24 cellular contexts compared by ENCODE assay signal in the genomic region with DNA sequence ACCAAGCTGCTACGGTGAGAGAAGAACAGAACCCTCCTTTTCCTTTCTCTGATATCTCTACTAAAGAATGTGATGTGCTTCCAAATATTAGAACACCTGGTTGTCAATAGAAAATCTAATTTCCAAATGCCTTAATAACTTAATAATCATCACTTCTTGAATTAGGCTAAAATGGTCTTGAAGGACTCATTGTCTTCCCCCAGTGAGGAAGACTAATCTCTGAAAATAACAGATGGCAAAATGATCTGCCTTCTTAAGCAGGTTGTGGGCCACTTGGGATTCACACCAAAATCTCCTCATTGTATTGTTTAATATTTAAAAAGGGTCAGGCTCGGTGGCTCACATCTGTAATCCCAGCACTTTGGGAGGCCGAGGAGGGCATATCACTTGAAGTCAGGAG.
"Had no signal": no experiment of that assay in that cellular context is flagged by ENCODE, and none has a peak within 500 bp of the region (broad histone marks: within the 10 kb centered on the region; RNA-seq: fewer than 3 reads in every experiment).

No MANE protein-coding gene starts in this region.

- H3K4me3 ChIP-seq: neural progenitor cell, ovary, psoas muscle, right lobe of liver, sigmoid colon, stomach, thoracic aorta, thyroid gland, tibial nerve, upper lobe of left lung, vagina had no signal

- ATAC-seq: psoas muscle; right cardiac atrium; right lobe of liver; stimulated activated effector memory CD8-positive, alpha-beta T cell treated with anti-CD3 and anti-CD28 coated beads, Interleukin-12 subunit alpha, Interleukin-12 subunit beta, amount 100 ng/mL, for 72 hours; stimulated activated naive B cell treated with anti-CD40 and anti-IgM and Interleukin-4, amounts not matched to agents 10 μg/mL and 1 μg/mL and 100 μg/mL, for 72 hours had no signal

- H3K27me3 ChIP-seq: neural progenitor cell, ovary, right lobe of liver, sigmoid colon, stomach, thyroid gland, tibial nerve, upper lobe of left lung, vagina had no signal

- H3K27ac ChIP-seq: neural progenitor cell, ovary, parathyroid adenoma, psoas muscle, right lobe of liver, sigmoid colon, stomach, thoracic aorta, thyroid gland, tibial nerve, upper lobe of left lung, vagina had no signal

- H3K9me3 ChIP-seq: ovary, psoas muscle, right lobe of liver, sigmoid colon, thyroid gland, upper lobe of left lung, vagina had no signal

- DNase-seq: occipital lobe; ovary; posterior cingulate gyrus; psoas muscle; right cardiac atrium; right lobe of liver; sigmoid colon; small intestine; stimulated activated CD4-positive, alpha-beta T cell treated with anti-CD3 and anti-CD28 coated beads, Interleukin-15, amount 100 ng/mL, for 24 hours; stimulated activated CD4-positive, alpha-beta T cell treated with anti-CD3 and anti-CD28 coated beads, Interleukin-2, amount 100 ng/mL, for 24 hours; stimulated activated CD4-positive, alpha-beta T cell treated with anti-CD3 and anti-CD28 coated beads, Interleukin-2, amount 100 ng/mL, for 48 hours; stimulated activated CD4-positive, alpha-beta T cell treated with anti-CD3 and anti-CD28 coated beads, Interleukin-4, amount 100 ng/mL, for 24 hours; stimulated activated naive B cell treated with anti-CD40 and anti-IgM and Interleukin-4, amounts not matched to agents 10 μg/mL and 1 μg/mL and 100 μg/mL, for 72 hours; stimulated activated naive CD4-positive, alpha-beta T cell treated with Interleukin-2 at 50 U/mL for 16 hours; stomach; thyroid gland; trophoblast cell; upper lobe of left lung had no signal

- H3K36me3 ChIP-seq: neural progenitor cell, ovary, right lobe of liver, sigmoid colon, stomach, thoracic aorta, thyroid gland, tibial nerve, upper lobe of left lung, vagina had no signal
